ENCODE assay signal across 32 cellular contexts in the genomic region with DNA sequence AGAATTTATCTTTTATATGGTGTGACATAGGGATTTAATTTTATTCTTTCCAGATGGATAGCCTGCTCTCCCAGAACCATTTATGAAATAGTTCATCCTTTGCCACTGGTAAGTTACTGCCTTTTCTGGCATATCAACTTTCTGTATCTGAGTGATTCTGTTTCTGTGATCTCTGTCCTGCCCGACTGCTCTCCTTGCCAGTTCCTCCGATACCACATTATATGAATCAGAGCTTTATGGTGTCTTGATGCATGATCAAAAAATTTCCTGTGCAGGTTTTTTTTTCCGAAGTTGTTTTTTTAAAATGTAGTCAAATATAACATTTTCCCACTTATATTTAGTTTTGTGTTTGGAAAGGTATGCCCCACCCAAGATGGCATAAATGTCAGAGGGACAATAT.
"Had no signal": no experiment of that assay in that cellular context is flagged by ENCODE, and none has a peak within 500 bp of the region (broad histone marks: within the 10 kb centered on the region; RNA-seq: fewer than 3 reads in every experiment).

No MANE protein-coding gene starts in this region.

- H3K9me3 ChIP-seq: neutrophil, ovary, right lobe of liver, uterus had no signal

- H3K4me3 ChIP-seq: coronary artery, dorsolateral prefrontal cortex, gastrocnemius medialis, hepatocyte, ovary, right lobe of liver, thoracic aorta, uterus had no signal

- H3K27ac ChIP-seq: coronary artery, dorsolateral prefrontal cortex, gastrocnemius medialis, hepatocyte, neutrophil, ovary, right lobe of liver, thoracic aorta, uterus had no signal

- DNase-seq: activated CD4-positive, alpha-beta memory T cell treated with anti-CD3 and anti-CD28 coated beads, Interleukin-2, amount 10 ng/mL, durations not matched to agents 7 days and 5 days; activated CD4-positive, alpha-beta T cell treated with anti-CD3 and anti-CD28 coated beads for 1 hour; activated CD4-positive, alpha-beta T cell treated with anti-CD3 and anti-CD28 coated beads, Interleukin-2, amount 10 ng/mL, durations not matched to agents 7 days and 5 days; activated gamma-delta T cell treated with Interleukin-2 at 50 U/mL for 16 hours; activated naive CD8-positive, alpha-beta T cell treated with anti-CD3 and anti-CD28 coated beads, Interleukin-2, amount 50 U/mL, for 24 hours; activated T-cell treated with anti-CD3 and anti-CD28 coated beads, Interleukin-2, amount 50 U/mL, for 4 hours; cerebellar nuclear complex; dorsolateral prefrontal cortex; effector memory CD4-positive, alpha-beta T cell; gastrocnemius medialis; left colon; naive B cell; nephron progenitor cell; ovary; right lobe of liver; small intestine; stimulated activated CD4-positive, alpha-beta T cell treated with anti-CD3 and anti-CD28 coated beads, Interleukin-4, amount 100 ng/mL, for 24 hours; T-helper 17 cell; T1000; trophoblast cell; uterus had no signal

- H3K36me3 ChIP-seq: gastrocnemius medialis, neutrophil, ovary, right lobe of liver, thoracic aorta, uterus had no signal

- H3K4me2 ChIP-seq: hepatocyte had no signal

- H3K36me3 Mint-ChIP-seq: stimulated activated effector memory CD8-positive, alpha-beta T cell treated with anti-CD3 and anti-CD28 coated beads, Interleukin-12 subunit alpha, Interleukin-12 subunit beta, amount 100 ng/mL, for 72 hours had no signal

- H3K27me3 ChIP-seq: gastrocnemius medialis, ovary, right lobe of liver, uterus had no signal

- H2AFZ ChIP-seq: hepatocyte had no signal

- H3K4me1 Mint-ChIP-seq: activated CD4-positive, alpha-beta memory T cell treated with anti-CD3 and anti-CD28 coated beads, Interleukin-2, amount 10 ng/mL, durations not matched to agents 7 days and 5 days; activated CD4-positive, alpha-beta T cell treated with anti-CD3 and anti-CD28 coated beads, Interleukin-2, amount 10 ng/mL, durations not matched to agents 7 days and 5 days; activated naive CD4-positive, alpha-beta T cell treated with anti-CD3 and anti-CD28 coated beads, Interleukin-2, amount 50 U/mL, for 24 hours; activated naive CD8-positive, alpha-beta T cell treated with anti-CD3 and anti-CD28 coated beads, Interleukin-2, amount 50 U/mL, for 24 hours; activated T-helper 17 cell treated with anti-CD3 and anti-CD28 coated beads, Interleukin-2, amount 50 U/mL, for 72 hours; naive B cell; nephron progenitor cell; stimulated activated effector memory CD8-positive, alpha-beta T cell treated with anti-CD3 and anti-CD28 coated beads, Interleukin-12 subunit alpha, Interleukin-12 subunit beta, amount 100 ng/mL, for 72 hours; T-helper 17 cell; WTC11 had no signal

- H3K4me1 ChIP-seq: right lobe of liver, uterus had no signal

- H3K4me3 Mint-ChIP-seq: activated CD4-positive, alpha-beta memory T cell treated with anti-CD3 and anti-CD28 coated beads, Interleukin-2, amount 10 ng/mL, durations not matched to agents 7 days and 5 days; activated CD4-positive, alpha-beta T cell treated with anti-CD3 and anti-CD28 coated beads, Interleukin-2, amount 10 ng/mL, durations not matched to agents 7 days and 5 days; activated naive CD4-positive, alpha-beta T cell treated with anti-CD3 and anti-CD28 coated beads, Interleukin-2, amount 50 U/mL, for 24 hours; activated naive CD8-positive, alpha-beta T cell treated with anti-CD3 and anti-CD28 coated beads, Interleukin-2, amount 50 U/mL, for 24 hours; activated T-cell treated with anti-CD3 and anti-CD28 coated beads, Interleukin-2, amount 50 U/mL, for 4 hours; activated T-helper 17 cell treated with anti-CD3 and anti-CD28 coated beads, Interleukin-2, amount 50 U/mL, for 72 hours; mesothelial cell of epicardium; naive B cell; nephron progenitor cell; stimulated activated effector memory CD8-positive, alpha-beta T cell treated with anti-CD3 and anti-CD28 coated beads, Interleukin-12 subunit alpha, Interleukin-12 subunit beta, amount 100 ng/mL, for 72 hours; stimulated activated naive CD8-positive, alpha-beta T cell treated with anti-CD3 and anti-CD28 coated beads, Interleukin-15, Interleukin-2, amounts not matched to agents 100 ng/mL and 50 ng/mL, for 24 hours; T-helper 17 cell; WTC11 had no signal

- H3K27ac Mint-ChIP-seq: activated CD4-positive, alpha-beta memory T cell treated with anti-CD3 and anti-CD28 coated beads, Interleukin-2, amount 10 ng/mL, durations not matched to agents 7 days and 5 days; activated CD4-positive, alpha-beta T cell treated with anti-CD3 and anti-CD28 coated beads, Interleukin-2, amount 10 ng/mL, durations not matched to agents 7 days and 5 days; activated naive CD4-positive, alpha-beta T cell treated with anti-CD3 and anti-CD28 coated beads, Interleukin-2, amount 50 U/mL, for 24 hours; activated naive CD8-positive, alpha-beta T cell treated with anti-CD3 and anti-CD28 coated beads, Interleukin-2, amount 50 U/mL, for 24 hours; activated T-helper 17 cell treated with anti-CD3 and anti-CD28 coated beads, Interleukin-2, amount 50 U/mL, for 72 hours; mesothelial cell of epicardium; naive B cell; nephron progenitor cell; progenitor cell of endocrine pancreas; stimulated activated effector memory CD8-positive, alpha-beta T cell treated with anti-CD3 and anti-CD28 coated beads, Interleukin-12 subunit alpha, Interleukin-12 subunit beta, amount 100 ng/mL, for 72 hours; stimulated activated naive CD8-positive, alpha-beta T cell treated with anti-CD3 and anti-CD28 coated beads, Interleukin-15, Interleukin-2, amounts not matched to agents 100 ng/mL and 50 ng/mL, for 24 hours; T-helper 17 cell; WTC11 had no signal

- H3K79me2 ChIP-seq: hepatocyte had no signal
